In the genomic region with DNA sequence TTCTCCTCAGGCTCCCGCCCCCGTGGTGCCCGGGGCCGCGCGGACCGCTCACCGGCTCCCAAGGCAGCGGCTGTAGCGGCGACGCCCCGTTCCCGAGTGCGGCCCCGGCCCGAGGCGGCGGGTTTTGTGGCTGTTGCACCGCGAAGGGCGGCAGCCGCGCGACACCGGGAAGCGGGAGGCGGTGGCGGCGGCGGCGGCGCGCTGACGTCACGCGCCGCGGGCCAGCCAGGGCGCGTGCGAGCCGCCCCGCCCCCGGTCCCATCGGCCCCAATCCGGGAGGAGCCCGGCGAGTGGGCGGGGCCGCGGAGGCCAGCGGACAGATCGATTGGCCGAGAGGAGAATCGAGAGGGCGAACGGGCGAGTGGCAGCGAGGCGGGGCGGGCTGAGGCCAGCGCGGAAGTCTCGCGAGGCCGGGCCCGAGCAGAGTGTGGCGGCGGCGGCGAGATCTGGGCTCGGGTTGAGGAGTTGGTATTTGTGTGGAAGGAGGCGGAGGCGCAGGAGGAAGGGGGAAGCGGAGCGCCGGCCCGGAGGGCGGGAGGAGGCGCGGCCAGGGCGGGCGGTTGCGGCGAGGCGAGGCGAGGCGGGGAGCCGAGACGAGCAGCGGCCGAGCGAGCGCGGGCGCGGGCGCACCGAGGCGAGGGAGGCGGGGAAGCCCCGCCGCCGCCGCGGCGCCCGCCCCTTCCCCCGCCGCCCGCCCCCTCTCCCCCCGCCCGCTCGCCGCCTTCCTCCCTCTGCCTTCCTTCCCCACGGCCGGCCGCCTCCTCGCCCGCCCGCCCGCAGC, we compare ENCODE assay signal across 1 cellular context.
TF ChIP-seq lines count a peak whose summit lies in the region.

TSS of gene YY1 (plus strand) at position 726 of the 781 bp plus-strand sequence. CDS start 101 bp downstream, outside the sequence.

TF ChIP-seq in HepG2, 621 proteins besides CTCF, POLR2A, EP300 and RAD21 (continued from another document and continues in another):
- TF ChIP-seq GRHL1 (CRISPR knock-in tag; conservative IDR thresholded peaks at IDR 0.05) (no peak), POLR2G (IDR thresholded peaks at IDR 0.05; ENCODE audit: low read depth, low read length) (peak; percentile 75), ZMYM4 (CRISPR knock-in tag; IDR thresholded peaks at IDR 0.05) (0 out of 2 replicates have a peak, but pooled peaks have one; percentile 45), SNAI1 (CRISPR knock-in tag; IDR thresholded peaks at IDR 0.05; ENCODE audit: borderline replicate concordance) (no peak), ZFX (CRISPR knock-in tag; IDR thresholded peaks at IDR 0.05; ENCODE audit: low read depth) (peak; percentile 57; the same call in 1 of the 2 replicates), FOXA3 (CRISPR knock-in tag; IDR thresholded peaks at IDR 0.05) (no peak; the same call in 1 of the 2 replicates), PHF5A (CRISPR knock-in tag; IDR thresholded peaks at IDR 0.05; ENCODE audit: low read depth, unreplicated experiment) (no peak), TAF1 (CRISPR knock-in tag; IDR thresholded peaks at IDR 0.05) (peak; percentile 73), FOXK1 (CRISPR knock-in tag; IDR thresholded peaks at IDR 0.05; ENCODE audit: borderline replicate concordance, low read depth) (no peak), SETDB1 (CRISPR knock-in tag; IDR thresholded peaks at IDR 0.05; ENCODE audit: borderline replicate concordance) (no peak), HNF1A (IDR thresholded peaks at IDR 0.05; ENCODE audit: low read depth) (no peak), HNF1A (CRISPR knock-in tag; IDR thresholded peaks at IDR 0.05; ENCODE audit: borderline replicate concordance) (no peak), ZC3H13 (CRISPR knock-in tag; IDR thresholded peaks at IDR 0.05) (peak; percentile 95), IRF1 (CRISPR knock-in tag; IDR thresholded peaks at IDR 0.05; ENCODE audit: low read depth) (no peak), KDM3A (CRISPR knock-in tag; IDR thresholded peaks at IDR 0.05; ENCODE audit: low read depth) (no peak), ZNF546 (CRISPR knock-in tag; conservative IDR thresholded peaks at IDR 0.05) (0 out of 2 replicates have a peak, but pooled peaks have one; percentile 52), ZNF607 (CRISPR knock-in tag; IDR thresholded peaks at IDR 0.05; ENCODE audit: borderline replicate concordance) (peak; percentile 63; the same call in 1 of the 2 replicates), ZNF747 (CRISPR knock-in tag; IDR thresholded peaks at IDR 0.05; ENCODE audit: borderline replicate concordance) (no peak), SAFB2 (CRISPR knock-in tag; IDR thresholded peaks at IDR 0.05; ENCODE audit: borderline replicate concordance, low read depth) (no peak), MAFG (CRISPR knock-in tag; IDR thresholded peaks at IDR 0.05) (no peak), ONECUT2 (CRISPR knock-in tag; IDR thresholded peaks at IDR 0.05) (peak; percentile 37; the same call in 1 of the 2 replicates), ZMYM2 (CRISPR knock-in tag; IDR thresholded peaks at IDR 0.05) (no peak), YY1 (IDR thresholded peaks at IDR 0.05; ENCODE audit: insufficient read depth, insufficient replicate concordance, low read depth, low read length) (peak; percentile 43)
- TF ChIP-seq, protein P1, sequence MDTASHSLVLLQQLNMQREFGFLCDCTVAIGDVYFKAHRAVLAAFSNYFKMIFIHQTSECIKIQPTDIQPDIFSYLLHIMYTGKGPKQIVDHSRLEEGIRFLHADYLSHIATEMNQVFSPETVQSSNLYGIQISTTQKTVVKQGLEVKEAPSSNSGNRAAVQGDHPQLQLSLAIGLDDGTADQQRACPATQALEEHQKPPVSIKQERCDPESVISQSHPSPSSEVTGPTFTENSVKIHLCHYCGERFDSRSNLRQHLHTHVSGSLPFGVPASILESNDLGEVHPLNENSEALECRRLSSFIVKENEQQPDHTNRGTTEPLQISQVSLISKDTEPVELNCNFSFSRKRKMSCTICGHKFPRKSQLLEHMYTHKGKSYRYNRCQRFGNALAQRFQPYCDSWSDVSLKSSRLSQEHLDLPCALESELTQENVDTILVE (CRISPR knock-in tag; IDR thresholded peaks at IDR 0.05) = no peak; the same call in 1 of the 2 replicates
- TF ChIP-seq, protein P2, sequence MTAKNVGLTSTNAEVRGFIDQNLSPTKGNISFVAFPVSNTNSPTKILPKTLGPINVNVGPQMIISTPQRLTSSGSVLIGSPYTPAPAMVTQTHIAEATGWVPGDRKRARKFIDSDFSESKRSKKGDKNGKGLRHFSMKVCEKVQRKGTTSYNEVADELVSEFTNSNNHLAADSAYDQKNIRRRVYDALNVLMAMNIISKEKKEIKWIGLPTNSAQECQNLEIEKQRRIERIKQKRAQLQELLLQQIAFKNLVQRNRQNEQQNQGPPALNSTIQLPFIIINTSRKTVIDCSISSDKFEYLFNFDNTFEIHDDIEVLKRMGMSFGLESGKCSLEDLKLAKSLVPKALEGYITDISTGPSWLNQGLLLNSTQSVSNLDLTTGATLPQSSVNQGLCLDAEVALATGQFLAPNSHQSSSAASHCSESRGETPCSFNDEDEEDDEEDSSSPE (CRISPR knock-in tag; IDR thresholded peaks at IDR 0.05) = no peak
- TF ChIP-seq, protein P3, sequence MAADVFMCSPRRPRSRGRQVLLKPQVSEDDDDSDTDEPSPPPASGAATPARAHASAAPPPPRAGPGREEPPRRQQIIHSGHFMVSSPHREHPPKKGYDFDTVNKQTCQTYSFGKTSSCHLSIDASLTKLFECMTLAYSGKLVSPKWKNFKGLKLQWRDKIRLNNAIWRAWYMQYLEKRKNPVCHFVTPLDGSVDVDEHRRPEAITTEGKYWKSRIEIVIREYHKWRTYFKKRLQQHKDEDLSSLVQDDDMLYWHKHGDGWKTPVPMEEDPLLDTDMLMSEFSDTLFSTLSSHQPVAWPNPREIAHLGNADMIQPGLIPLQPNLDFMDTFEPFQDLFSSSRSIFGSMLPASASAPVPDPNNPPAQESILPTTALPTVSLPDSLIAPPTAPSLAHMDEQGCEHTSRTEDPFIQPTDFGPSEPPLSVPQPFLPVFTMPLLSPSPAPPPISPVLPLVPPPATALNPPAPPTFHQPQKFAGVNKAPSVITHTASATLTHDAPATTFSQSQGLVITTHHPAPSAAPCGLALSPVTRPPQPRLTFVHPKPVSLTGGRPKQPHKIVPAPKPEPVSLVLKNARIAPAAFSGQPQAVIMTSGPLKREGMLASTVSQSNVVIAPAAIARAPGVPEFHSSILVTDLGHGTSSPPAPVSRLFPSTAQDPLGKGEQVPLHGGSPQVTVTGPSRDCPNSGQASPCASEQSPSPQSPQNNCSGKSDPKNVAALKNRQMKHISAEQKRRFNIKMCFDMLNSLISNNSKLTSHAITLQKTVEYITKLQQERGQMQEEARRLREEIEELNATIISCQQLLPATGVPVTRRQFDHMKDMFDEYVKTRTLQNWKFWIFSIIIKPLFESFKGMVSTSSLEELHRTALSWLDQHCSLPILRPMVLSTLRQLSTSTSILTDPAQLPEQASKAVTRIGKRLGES (CRISPR knock-in tag; IDR thresholded peaks at IDR 0.05; ENCODE audit: borderline replicate concordance) = no peak
- TF ChIP-seq, protein P4, sequence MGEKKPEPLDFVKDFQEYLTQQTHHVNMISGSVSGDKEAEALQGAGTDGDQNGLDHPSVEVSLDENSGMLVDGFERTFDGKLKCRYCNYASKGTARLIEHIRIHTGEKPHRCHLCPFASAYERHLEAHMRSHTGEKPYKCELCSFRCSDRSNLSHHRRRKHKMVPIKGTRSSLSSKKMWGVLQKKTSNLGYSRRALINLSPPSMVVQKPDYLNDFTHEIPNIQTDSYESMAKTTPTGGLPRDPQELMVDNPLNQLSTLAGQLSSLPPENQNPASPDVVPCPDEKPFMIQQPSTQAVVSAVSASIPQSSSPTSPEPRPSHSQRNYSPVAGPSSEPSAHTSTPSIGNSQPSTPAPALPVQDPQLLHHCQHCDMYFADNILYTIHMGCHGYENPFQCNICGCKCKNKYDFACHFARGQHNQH (CRISPR knock-in tag; IDR thresholded peaks at IDR 0.05) = 0 out of 2 replicates have a peak, but pooled peaks have one; percentile 35
- TF ChIP-seq, protein P5, sequence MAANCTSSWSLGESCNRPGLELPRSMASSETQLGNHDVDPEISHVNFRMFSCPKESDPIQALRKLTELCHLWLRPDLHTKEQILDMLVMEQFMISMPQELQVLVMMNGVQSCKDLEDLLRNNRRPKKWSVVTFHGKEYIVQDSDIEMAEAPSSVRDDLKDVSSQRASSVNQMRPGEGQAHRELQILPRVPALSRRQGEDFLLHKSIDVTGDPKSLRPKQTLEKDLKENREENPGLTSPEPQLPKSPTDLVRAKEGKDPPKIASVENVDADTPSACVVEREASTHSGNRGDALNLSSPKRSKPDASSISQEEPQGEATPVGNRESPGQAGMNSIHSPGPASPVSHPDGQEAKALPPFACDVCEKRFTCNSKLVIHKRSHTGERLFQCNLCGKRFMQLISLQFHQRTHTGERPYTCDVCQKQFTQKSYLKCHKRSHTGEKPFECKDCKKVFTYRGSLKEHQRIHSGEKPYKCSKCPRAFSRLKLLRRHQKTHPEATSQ (CRISPR knock-in tag; IDR thresholded peaks at IDR 0.05; ENCODE audit: borderline replicate concordance) = no peak
- TF ChIP-seq, protein P6, sequence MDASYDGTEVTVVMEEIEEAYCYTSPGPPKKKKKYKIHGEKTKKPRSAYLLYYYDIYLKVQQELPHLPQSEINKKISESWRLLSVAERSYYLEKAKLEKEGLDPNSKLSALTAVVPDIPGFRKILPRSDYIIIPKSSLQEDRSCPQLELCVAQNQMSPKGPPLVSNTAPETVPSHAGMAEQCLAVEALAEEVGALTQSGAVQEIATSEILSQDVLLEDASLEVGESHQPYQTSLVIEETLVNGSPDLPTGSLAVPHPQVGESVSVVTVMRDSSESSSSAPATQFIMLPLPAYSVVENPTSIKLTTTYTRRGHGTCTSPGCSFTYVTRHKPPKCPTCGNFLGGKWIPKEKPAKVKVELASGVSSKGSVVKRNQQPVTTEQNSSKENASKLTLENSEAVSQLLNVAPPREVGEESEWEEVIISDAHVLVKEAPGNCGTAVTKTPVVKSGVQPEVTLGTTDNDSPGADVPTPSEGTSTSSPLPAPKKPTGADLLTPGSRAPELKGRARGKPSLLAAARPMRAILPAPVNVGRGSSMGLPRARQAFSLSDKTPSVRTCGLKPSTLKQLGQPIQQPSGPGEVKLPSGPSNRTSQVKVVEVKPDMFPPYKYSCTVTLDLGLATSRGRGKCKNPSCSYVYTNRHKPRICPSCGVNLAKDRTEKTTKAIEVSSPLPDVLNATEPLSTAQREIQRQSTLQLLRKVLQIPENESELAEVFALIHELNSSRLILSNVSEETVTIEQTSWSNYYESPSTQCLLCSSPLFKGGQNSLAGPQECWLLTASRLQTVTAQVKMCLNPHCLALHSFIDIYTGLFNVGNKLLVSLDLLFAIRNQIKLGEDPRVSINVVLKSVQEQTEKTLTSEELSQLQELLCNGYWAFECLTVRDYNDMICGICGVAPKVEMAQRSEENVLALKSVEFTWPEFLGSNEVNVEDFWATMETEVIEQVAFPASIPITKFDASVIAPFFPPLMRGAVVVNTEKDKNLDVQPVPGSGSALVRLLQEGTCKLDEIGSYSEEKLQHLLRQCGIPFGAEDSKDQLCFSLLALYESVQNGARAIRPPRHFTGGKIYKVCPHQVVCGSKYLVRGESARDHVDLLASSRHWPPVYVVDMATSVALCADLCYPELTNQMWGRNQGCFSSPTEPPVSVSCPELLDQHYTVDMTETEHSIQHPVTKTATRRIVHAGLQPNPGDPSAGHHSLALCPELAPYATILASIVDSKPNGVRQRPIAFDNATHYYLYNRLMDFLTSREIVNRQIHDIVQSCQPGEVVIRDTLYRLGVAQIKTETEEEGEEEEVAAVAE (CRISPR knock-in tag; IDR thresholded peaks at IDR 0.05; ENCODE audit: borderline replicate concordance) = no peak
